In genomic region chr3:102451556-102451955, GRCh38 we compare ENCODE assay signal across 10 cellular contexts. TPM values are rescaled to one million over a fixed set of nuclear protein-coding genes. Genes with fewer than 3 reads are reported as not detected.
"Had no signal": no experiment of that assay in that cellular context is flagged by ENCODE, and none has a peak within 500 bp of the region (broad histone marks: within the 10 kb centered on the region; RNA-seq: fewer than 3 reads in every experiment).

No MANE protein-coding gene starts in this region.

- H3K4me1 ChIP-seq: HAP-1 had no signal

- H3K36me3 ChIP-seq: HAP-1 had no signal

- H3K27ac ChIP-seq: GM23248 had no signal

- DNase-seq: GM23248, H7, IMR-90, KG1 had no signal

- H3K9me3 ChIP-seq: HAP-1 had no signal

- FAIRE-seq: HTR-8/SVneo, K562 had no signal

- H3K9ac ChIP-seq: GM23248 had no signal

- ATAC-seq: HCT116, K562 had no signal

- H3K4me3 ChIP-seq: GM23248, HAP-1, K562 had no signal

- H2AFZ ChIP-seq: GM23248 had no signal

RNA-seq across cellular contexts. Expression of gene ZPLD1, which starts 16.7 kb away (rescaled TPM):
- total RNA-seq: H4, H7, HT-29, K562 had no signal
- polyA plus RNA-seq: GM23248 had no signal
